In genomic region chr12:49750027-49750977, GRCh38 we compare ENCODE assay signal across 8 cellular contexts. TPM values are rescaled to one million over a fixed set of nuclear protein-coding genes. Genes with fewer than 3 reads are reported as not detected.
A peak's percentile ranks its signal among the peaks of the same experiment; 100 is the strongest.
DNase-seq lines count a peak whose midpoint lies in the region; ATAC-seq, FAIRE-seq and TF ChIP-seq lines count a peak whose summit lies in the region.

No MANE protein-coding gene starts in this region.

- H3K79me2 ChIP-seq in ACC112 (ENCODE audit: control insufficient read depth, insufficient read depth, low read length, unreplicated experiment) (peaks cover 96% of the 10 kb centered on the region), neural progenitor cell (ENCODE audit: low read depth) (peaks cover 99% of the 10 kb centered on the region)

- H3K27me3 Mint-ChIP-seq in neural progenitor cell (ENCODE audit: insufficient read depth, low read depth) = peaks cover 3% of the 10 kb centered on the region

- FAIRE-seq in H54 (lab: Jason Lieb, UNC) = peak; percentile 78
- peak; percentile 55 for FAIRE-seq in bronchial epithelial cell (lab: Jason Lieb, UNC)

- H3K9me3 Mint-ChIP-seq in neural progenitor cell = no peaks in the 10 kb centered on the region

- H3K36me3 Mint-ChIP-seq in neural progenitor cell = peaks cover 21% of the 10 kb centered on the region

- H3F3A ChIP-seq in neural progenitor cell (ENCODE audit: low read depth) = peaks cover 13% of the 10 kb centered on the region

- H3K9me3 ChIP-seq in neural progenitor cell (ENCODE audit: low read depth) = no peaks in the 10 kb centered on the region

- peak; percentile 26 for TF ChIP-seq CTCF in bronchial epithelial cell (IDR thresholded peaks at IDR 0.05; ENCODE audit: insufficient read depth, low read length, severe bottlenecking)
- no peak for TF ChIP-seq CTCF in neural progenitor cell (IDR thresholded peaks at IDR 0.05)

- ATAC-seq in GM21737 (IDR thresholded peaks at IDR 0.05; ENCODE audit: unreplicated experiment) = no peak

- no peak overlapping the region for H3K4me3 Mint-ChIP-seq in neural progenitor cell

- peaks cover 91% of the 10 kb centered on the region for H4K20me1 ChIP-seq in neural progenitor cell (ENCODE audit: low read depth)

- H3K4me1 Mint-ChIP-seq in neural progenitor cell = peaks cover 2% of the 10 kb centered on the region

- peak overlapping the region; percentile 29 for H3K4me2 ChIP-seq in neural progenitor cell

- DNase-seq in H54 (ENCODE audit: insufficient read length, low spot score) (no peak), RPMI7951 (ENCODE audit: low read depth) (peak; percentile 28), bronchial epithelial cell (ENCODE audit: low read depth) (peak; percentile 94), neural progenitor cell (ENCODE audit: low spot score) (peak; percentile 14), occipital lobe (lab: John Stamatoyannopoulos, UW) (no peak), AG20443 (ENCODE audit: low spot score) (no peak)

- H3K4me3 ChIP-seq in ACC112 (ENCODE audit: low read depth, low read length) (peak overlapping the region; percentile 36; the same call in 1 of the 2 replicates), bronchial epithelial cell (ENCODE audit: low read depth, low read length) (peak overlapping the region; percentile 11), neural progenitor cell (no peak overlapping the region)

- no peak for TF ChIP-seq POLR2A in H54 (IDR thresholded peaks at IDR 0.05; ENCODE audit: low read depth, low read length)

- no peak overlapping the region for H2AFZ ChIP-seq in ACC112 (ENCODE audit: low read length, unreplicated experiment)
- H2AFZ ChIP-seq in neural progenitor cell (replicated peaks) = no peak overlapping the region

- no peaks in the 10 kb centered on the region for H3K27me3 ChIP-seq in ACC112 (ENCODE audit: insufficient read depth, low read length)
- H3K27me3 ChIP-seq in bronchial epithelial cell (ENCODE audit: control insufficient read depth, insufficient read depth, low read length) = no peaks in the 10 kb centered on the region
- no peaks in the 10 kb centered on the region for H3K27me3 ChIP-seq in neural progenitor cell

- peaks cover 30% of the 10 kb centered on the region for H3K36me3 ChIP-seq in ACC112 (ENCODE audit: insufficient read depth, low read length)
- H3K36me3 ChIP-seq in bronchial epithelial cell (ENCODE audit: control insufficient read depth, insufficient read depth, low read length) = peaks cover 19% of the 10 kb centered on the region
- H3K36me3 ChIP-seq in neural progenitor cell = peaks cover 21% of the 10 kb centered on the region

- no peak overlapping the region for H3K27ac Mint-ChIP-seq in neural progenitor cell

- peaks cover 54% of the 10 kb centered on the region for H3K4me1 ChIP-seq in ACC112 (ENCODE audit: control insufficient read depth, insufficient read depth, low read length, unreplicated experiment)
- peaks cover 7% of the 10 kb centered on the region for H3K4me1 ChIP-seq in neural progenitor cell

- H3K27ac ChIP-seq in ACC112 (ENCODE audit: low read depth, low read length) = peak overlapping the region; percentile 38
- H3K27ac ChIP-seq in neural progenitor cell = peak overlapping the region; percentile 4

- no peak overlapping the region for H3K9ac ChIP-seq in neural progenitor cell

RNA-seq across cellular contexts. Expression of gene TMBIM6, which starts 8.9 kb away (rescaled TPM):
- total RNA-seq in RPMI7951 (2014; rRNA removed; shearing (Covaris generic)) = 653 and 692 TPM in 2 replicates
- total RNA-seq in bronchial epithelial cell (570 and 818 TPM in 2 replicates), neural progenitor cell (ENCODE audit: low replicate concordance) (256 and 318 TPM in 2 replicates), occipital lobe (256 TPM)

RNA-seq across cellular contexts. Expression of gene FMNL3, which starts 43.1 kb away (rescaled TPM):
- total RNA-seq in RPMI7951 (2014; rRNA removed; shearing (Covaris generic)) = 24.4 and 28.0 TPM in 2 replicates
- total RNA-seq in bronchial epithelial cell = 2.2 and 2.6 TPM in 2 replicates
- total RNA-seq in neural progenitor cell (ENCODE audit: low replicate concordance) = 17.3 and 24.0 TPM in 2 replicates
- 12.0 TPM for total RNA-seq in occipital lobe

Comparison
In these comparisons a context has a peak if more than half of its experiments do, and no peak if none do; other contexts are left out.
1. DNase-seq: peak in RPMI7951 (single experiment), bronchial epithelial cell (single experiment) and neural progenitor cell (single experiment); none in H54 (single experiment), occipital lobe (single experiment) and AG20443 (single experiment).